20 cellular contexts compared by ENCODE assay signal in genomic region chr11:803467-803742, GRCh38. TPM values are rescaled to one million over a fixed set of nuclear protein-coding genes. Genes with fewer than 3 reads are reported as not detected.
DNase-seq lines count a peak whose midpoint lies in the region; TF ChIP-seq lines count a peak whose summit lies in the region.
"Had no signal": no experiment of that assay in that cellular context is flagged by ENCODE, and none has a peak within 500 bp of the region (broad histone marks: within the 10 kb centered on the region; RNA-seq: fewer than 3 reads in every experiment).

No MANE protein-coding gene starts in this region.

- CTCF ChIA-PET in GM10248 (lab: Yijun Ruan, JAX), result no interaction called here

- DNase-seq in activated CD4-positive, alpha-beta T cell treated with anti-CD3 and anti-CD28 coated beads, Interleukin-2, amount 10 ng/mL, durations not matched to agents 24 days and 14 days, result no peak
- no peak for DNase-seq in activated CD4-positive, alpha-beta T cell treated with anti-CD3 and anti-CD28 coated beads, Interleukin-2, amount 50 U/mL, for 1 hour
- DNase-seq in adipocyte (ENCODE audit: low read depth) (no peak), nephron progenitor cell (no peak), globus pallidus (ENCODE audit: low spot score) (no peak), GM10248 (ENCODE audit: extremely low spot score) (no peak), SHP77 (lab: John Stamatoyannopoulos, UW) (no peak)
- DNase-seq: ACHN; activated B cell treated with CpG ODN at 0.5 μM for 24 hours; activated effector memory CD4-positive, alpha-beta T cell treated with Interleukin-2 at 50 U/mL for 16 hours; cerebellar nuclear complex; NCI-H748 treated with DMSO at 0.1 percent for 48 hours; occipital lobe; SIG-M5; stimulated activated CD4-positive, alpha-beta T cell treated with anti-CD3 and anti-CD28 coated beads, Interleukin-12 subunit alpha, Interleukin-12 subunit beta, amount 100 ng/mL, for 4 hours had no signal

- peaks cover 40% of the 10 kb centered on the region for H3K36me3 ChIP-seq in KOPT-K1 (ENCODE audit: insufficient read depth, low read length)
- peaks cover 33% of the 10 kb centered on the region for H3K36me3 ChIP-seq in adipocyte (ENCODE audit: control insufficient read depth, insufficient read depth, low read length, severe bottlenecking)

- POLR2A ChIA-PET in GM10248 (lab: Yijun Ruan, JAX), result no interaction called here

- H3K27me3 Mint-ChIP-seq in activated CD4-positive, alpha-beta T cell treated with anti-CD3 and anti-CD28 coated beads, Interleukin-2, amount 10 ng/mL, durations not matched to agents 24 days and 14 days, result no peaks in the 10 kb centered on the region
- no peaks in the 10 kb centered on the region for H3K27me3 Mint-ChIP-seq in nephron progenitor cell (ENCODE audit: low read depth, poor library complexity)
- H3K27me3 Mint-ChIP-seq: activated B cell treated with CpG ODN at 0.5 μM for 24 hours, IgD-negative memory B cell had no signal

- H3K4me1 Mint-ChIP-seq in activated CD4-positive, alpha-beta T cell treated with anti-CD3 and anti-CD28 coated beads, Interleukin-2, amount 10 ng/mL, durations not matched to agents 24 days and 14 days, result peaks cover 6% of the 10 kb centered on the region
- H3K4me1 Mint-ChIP-seq in nephron progenitor cell, result peaks cover 12% of the 10 kb centered on the region

- H3K27ac ChIP-seq in KOPT-K1 (ENCODE audit: low read depth, low read length, poor library complexity, severe bottlenecking), result peak overlapping the region; percentile 91
- H3K27ac ChIP-seq: epithelial cell of prostate had no signal

- H3K36me3 Mint-ChIP-seq in activated CD4-positive, alpha-beta T cell treated with anti-CD3 and anti-CD28 coated beads, Interleukin-2, amount 10 ng/mL, durations not matched to agents 24 days and 14 days (ENCODE audit: low read depth), result peaks cover 10% of the 10 kb centered on the region
- H3K36me3 Mint-ChIP-seq in nephron progenitor cell (ENCODE audit: low read depth), result no peaks in the 10 kb centered on the region
- H3K36me3 Mint-ChIP-seq: IgD-negative memory B cell had no signal

- H3K27ac Mint-ChIP-seq in activated CD4-positive, alpha-beta T cell treated with anti-CD3 and anti-CD28 coated beads, Interleukin-2, amount 10 ng/mL, durations not matched to agents 24 days and 14 days, result no peak overlapping the region
- H3K27ac Mint-ChIP-seq in nephron progenitor cell, result no peak overlapping the region
- H3K27ac Mint-ChIP-seq: activated B cell treated with CpG ODN at 0.5 μM for 24 hours had no signal

- peak overlapping the region; percentile 79 for H3K4me3 Mint-ChIP-seq in activated CD4-positive, alpha-beta T cell treated with anti-CD3 and anti-CD28 coated beads, Interleukin-2, amount 10 ng/mL, durations not matched to agents 24 days and 14 days
- H3K4me3 Mint-ChIP-seq in nephron progenitor cell, result peak overlapping the region; percentile 78
- H3K4me3 Mint-ChIP-seq: activated B cell treated with CpG ODN at 0.5 μM for 24 hours had no signal

- H3K9me3 Mint-ChIP-seq in activated CD4-positive, alpha-beta T cell treated with anti-CD3 and anti-CD28 coated beads, Interleukin-2, amount 10 ng/mL, durations not matched to agents 24 days and 14 days, result no peaks in the 10 kb centered on the region
- H3K9me3 Mint-ChIP-seq in nephron progenitor cell, result no peaks in the 10 kb centered on the region
- H3K9me3 Mint-ChIP-seq: activated B cell treated with CpG ODN at 0.5 μM for 24 hours, IgD-negative memory B cell had no signal

- peaks cover 22% of the 10 kb centered on the region for H3K4me1 ChIP-seq in adipocyte (ENCODE audit: control insufficient read depth, insufficient read depth, low read length)

- H3K9ac ChIP-seq in adipocyte (ENCODE audit: low read length), result peak overlapping the region; percentile 88

- intact Hi-C loops in activated CD4-positive, alpha-beta T cell treated with anti-CD3 and anti-CD28 coated beads, Interleukin-2, amount 10 ng/mL, durations not matched to agents 24 days and 14 days (cut with micrococcal nuclease), result no loop called here

- H3K27me3 ChIP-seq in adipocyte (replicated peaks; ENCODE audit: control insufficient read depth, insufficient read depth, low read length), result no peaks in the 10 kb centered on the region
- H3K27me3 ChIP-seq: upper lobe of left lung had no signal

- H3K9me3 ChIP-seq in KOPT-K1 (ENCODE audit: insufficient read depth, low read length, poor library complexity, severe bottlenecking), result no peaks in the 10 kb centered on the region
- no peaks in the 10 kb centered on the region for H3K9me3 ChIP-seq in adipocyte (ENCODE audit: control insufficient read depth, low read length)
- H3K9me3 ChIP-seq: upper lobe of left lung had no signal

- no peak overlapping the region for H3K4me3 ChIP-seq in adipocyte (ENCODE audit: low read length)

- no peak for TF ChIP-seq CTCF in nephron progenitor cell (IDR thresholded peaks at IDR 0.05)
- TF ChIP-seq CTCF in GM10248 (IDR thresholded peaks at IDR 0.05; ENCODE audit: control extremely low read depth, extremely low read depth, low read depth, missing control alignments), result no peak

RNA-seq across cellular contexts. Expression of gene PIDD1, which starts 1.6 kb away (rescaled TPM):
- total RNA-seq in activated CD4-positive, alpha-beta T cell treated with anti-CD3 and anti-CD28 coated beads, Interleukin-2, amount 10 ng/mL, durations not matched to agents 24 days and 14 days, result 28.9 and 29.6 TPM in 2 replicates

RNA-seq across cellular contexts. Expression of gene SLC25A22, which starts 5.3 kb away (rescaled TPM):
- total RNA-seq in activated CD4-positive, alpha-beta T cell treated with anti-CD3 and anti-CD28 coated beads, Interleukin-2, amount 10 ng/mL, durations not matched to agents 24 days and 14 days, result 84.9 and 90.3 TPM in 2 replicates

RNA-seq across cellular contexts. Expression of gene RPLP2, which starts 6.4 kb away (rescaled TPM):
- total RNA-seq in activated CD4-positive, alpha-beta T cell treated with anti-CD3 and anti-CD28 coated beads, Interleukin-2, amount 10 ng/mL, durations not matched to agents 24 days and 14 days, result 2,367 and 2,377 TPM in 2 replicates

RNA-seq across cellular contexts. Expression of gene CEND1, which starts 13.5 kb away (rescaled TPM):
- total RNA-seq in activated CD4-positive, alpha-beta T cell treated with anti-CD3 and anti-CD28 coated beads, Interleukin-2, amount 10 ng/mL, durations not matched to agents 24 days and 14 days, result 3.8 and 4.2 TPM in 2 replicates
- total RNA-seq: lower leg skin, upper lobe of left lung had no signal

RNA-seq across cellular contexts. Expression of gene PNPLA2, which starts 15.3 kb away (rescaled TPM):
- 55.0 and 56.4 TPM in 2 replicates for total RNA-seq in activated CD4-positive, alpha-beta T cell treated with anti-CD3 and anti-CD28 coated beads, Interleukin-2, amount 10 ng/mL, durations not matched to agents 24 days and 14 days
